ENCODE assay signal across 8 cellular contexts in genomic region chr9:128218518-128219389, GRCh38. TPM values are rescaled to one million over a fixed set of nuclear protein-coding genes. Genes with fewer than 3 reads are reported as not detected.
DNase-seq lines count a peak whose midpoint lies in the region; ATAC-seq, FAIRE-seq and TF ChIP-seq lines count a peak whose summit lies in the region.

No MANE protein-coding gene starts in this region.

- H3K36me3 ChIP-seq in DOHH2 (ENCODE audit: control insufficient read depth, low read length) (no peaks in the 10 kb centered on the region), keratinocyte (ENCODE audit: control insufficient read depth in 2 of 2, extremely low read depth in 1 of 2, insufficient read depth in 2 of 2, low read length in 2 of 2) (no peaks in the 10 kb centered on the region)

- peak overlapping the region; percentile 94 for H2AFZ ChIP-seq in keratinocyte (ENCODE audit: control insufficient read depth, low read length)

- peak overlapping the region; percentile 59 for H3K4me3 ChIP-seq in DOHH2 (ENCODE audit: low read length)
- H3K4me3 ChIP-seq in keratinocyte (ENCODE audit: control insufficient read depth in 2 of 3, extremely low read depth in 1 of 3, insufficient read depth in 2 of 3, low read depth in 1 of 3, low read length in 3 of 3): peak overlapping the region; percentile 16 to 72 (median 58)

- H3K4me1 Mint-ChIP-seq in central memory CD8-positive, alpha-beta T cell: peaks cover 13% of the 10 kb centered on the region

- no peaks in the 10 kb centered on the region for H3F3A ChIP-seq in DOHH2 (ENCODE audit: control insufficient read depth, insufficient read depth)

- TF ChIP-seq CTCF in DOHH2 (IDR thresholded peaks at IDR 0.05; ENCODE audit: low read depth, low read length, poor library complexity, severe bottlenecking): no peak
- no peak for TF ChIP-seq CTCF in keratinocyte (optimal IDR thresholded peaks at IDR 0.05 in 1 of 3, IDR thresholded peaks at IDR 0.05 in 1 of 3, conservative IDR thresholded peaks at IDR 0.05 in 1 of 3; ENCODE audit: extremely low read depth in 1 of 3, insufficient read depth in 2 of 3, low read length in 3 of 3)

- H3K4me3 Mint-ChIP-seq in central memory CD8-positive, alpha-beta T cell: peak overlapping the region; percentile 79

- H3K4me2 ChIP-seq in DOHH2 (ENCODE audit: low read length) (peak overlapping the region; percentile 63), keratinocyte (ENCODE audit: control insufficient read depth, extremely low read depth, insufficient read depth, low read depth, low read length) (peak overlapping the region; percentile 92)

- no peaks in the 10 kb centered on the region for H3K9me3 Mint-ChIP-seq in central memory CD8-positive, alpha-beta T cell

- DNase-seq in NAMALWA (ENCODE audit: low spot score) (peak; percentile 98), keratinocyte (ENCODE audit: low read depth, low spot score) (peak; percentile 85), NCI-H510A (lab: John Stamatoyannopoulos, UW) (no peak)
- peak; percentile 95 for DNase-seq in activated CD4-positive, CD25-positive, alpha-beta regulatory T cell treated with anti-CD3 and anti-CD28 coated beads, Interleukin-2, amount 50 U/mL, for 72 hours
- DNase-seq in central memory CD8-positive, alpha-beta T cell (ENCODE audit: low spot score in 2 of 2): peak; percentile 84 to 86
- peak; percentile 76 to 88 for DNase-seq in stimulated activated CD4-positive, alpha-beta T cell treated with anti-CD3 and anti-CD28 coated beads, Interleukin-15, amount 100 ng/mL, for 1 hour (ENCODE audit: low read depth in 1 of 2, low spot score in 1 of 2)

- dilution Hi-C loops in keratinocyte (cut with MboI; ENCODE audit: extremely low pct_ligation_motif_present, low sequenced_read_pairs): no loop called here

- H3K79me2 ChIP-seq in DOHH2 (ENCODE audit: control insufficient read depth, low read length) (no peaks in the 10 kb centered on the region), keratinocyte (ENCODE audit: control insufficient read depth, insufficient read depth, low read length) (no peaks in the 10 kb centered on the region)

- no peaks in the 10 kb centered on the region for H3K9me1 ChIP-seq in keratinocyte (ENCODE audit: control insufficient read depth, extremely low read depth, insufficient read depth, low read length)

- peaks cover 14% of the 10 kb centered on the region for H3K4me1 ChIP-seq in DOHH2 (ENCODE audit: control insufficient read depth, low read length)
- peaks cover 10% of the 10 kb centered on the region for H3K4me1 ChIP-seq in keratinocyte (ENCODE audit: control insufficient read depth, extremely low read depth, insufficient read depth, low read length)

- H3K9me2 ChIP-seq in DOHH2 (replicated peaks; ENCODE audit: control insufficient read depth, low read length): no peaks in the 10 kb centered on the region

- H3K27me3 ChIP-seq in DOHH2 (ENCODE audit: control insufficient read depth, low read length) (peaks cover 19% of the 10 kb centered on the region), keratinocyte (ENCODE audit: control insufficient read depth, extremely low read depth, insufficient read depth, low read length) (peaks cover 3% of the 10 kb centered on the region)

- H3K9me3 ChIP-seq in DOHH2 (ENCODE audit: control insufficient read depth, insufficient read depth, low read length) (no peaks in the 10 kb centered on the region), keratinocyte (ENCODE audit: control insufficient read depth, low read depth, low read length) (no peaks in the 10 kb centered on the region)

- FAIRE-seq in keratinocyte (lab: Jason Lieb, UNC): peak; percentile 81

- peaks cover 4% of the 10 kb centered on the region for H3K36me3 Mint-ChIP-seq in central memory CD8-positive, alpha-beta T cell (ENCODE audit: insufficient read depth)

- H3K9ac ChIP-seq in keratinocyte (ENCODE audit: control insufficient read depth, extremely low read depth, insufficient read depth, low read length): peak overlapping the region; percentile 54

- H3K27ac Mint-ChIP-seq in central memory CD8-positive, alpha-beta T cell (ENCODE audit: low read depth): peak overlapping the region; percentile 39

- peak; percentile 85 for ATAC-seq in GM21825 (IDR thresholded peaks at IDR 0.05; ENCODE audit: unreplicated experiment)
- ATAC-seq in central memory CD8-positive, alpha-beta T cell (replicated peaks; ENCODE audit: extremely low read depth, poor library complexity, severe bottlenecking): peak; percentile 91

- H3K27ac ChIP-seq in DOHH2 (ENCODE audit: low read depth, low read length): no peak overlapping the region
- H3K27ac ChIP-seq in keratinocyte (ENCODE audit: control insufficient read depth, insufficient read depth, low read length): peak overlapping the region; percentile 14

- H4K20me1 ChIP-seq in DOHH2 (ENCODE audit: control insufficient read depth, insufficient read depth, low read depth, low read length) (no peaks in the 10 kb centered on the region), keratinocyte (ENCODE audit: control insufficient read depth, extremely low read depth, insufficient read depth, low read length) (no peaks in the 10 kb centered on the region)

- peaks cover 6% of the 10 kb centered on the region for H3K27me3 Mint-ChIP-seq in central memory CD8-positive, alpha-beta T cell

RNA-seq across cellular contexts. Expression of gene DNM1, which starts 15.6 kb away (rescaled TPM):
- polyA plus RNA-seq in keratinocyte: 0.25 to 0.34 TPM (median 0.31 TPM) in 3 replicates
- polyA plus RNA-seq in keratinocyte (2011; ENCODE audit: low read depth): 1.6 TPM
- polyA plus RNA-seq in keratinocyte (2011; cell fraction: cytosol; rRNA removed): 0.06 and 0.13 TPM in 2 replicates
- 1.1 and 2.1 TPM in 2 replicates for polyA plus RNA-seq in keratinocyte (2011; cell fraction: nucleus; rRNA removed)
- polyA plus RNA-seq in keratinocyte (2012; ENCODE audit: low replicate concordance): 0.60 and 1.5 TPM in 2 replicates
- polyA minus RNA-seq in keratinocyte: 0.59 to 0.96 TPM (median 0.64 TPM) in 3 replicates
- polyA minus RNA-seq in keratinocyte (2011; cell fraction: cytosol; rRNA and poly(A)+ RNA removed): 0.38 TPM
- polyA minus RNA-seq in keratinocyte (2011; cell fraction: nucleus; rRNA and poly(A)+ RNA removed): 0.53 and 0.93 TPM in 2 replicates

RNA-seq across cellular contexts. Expression of gene CIZ1, which starts 27.4 kb away (rescaled TPM):
- polyA plus RNA-seq in keratinocyte: 23.5 to 30.9 TPM (median 28.1 TPM) in 3 replicates
- 102 TPM for polyA plus RNA-seq in keratinocyte (2011; ENCODE audit: low read depth)
- polyA plus RNA-seq in keratinocyte (2011; cell fraction: cytosol; rRNA removed): 24.6 and 44.2 TPM in 2 replicates
- 61.0 and 78.9 TPM in 2 replicates for polyA plus RNA-seq in keratinocyte (2011; cell fraction: nucleus; rRNA removed)
- 68.4 and 90.5 TPM in 2 replicates for polyA plus RNA-seq in keratinocyte (2012; ENCODE audit: low replicate concordance)
- 47.5 to 170 TPM (median 51.2 TPM) in 3 replicates for polyA minus RNA-seq in keratinocyte
- 52.4 TPM for polyA minus RNA-seq in keratinocyte (2011; cell fraction: cytosol; rRNA and poly(A)+ RNA removed)
- polyA minus RNA-seq in keratinocyte (2011; cell fraction: nucleus; rRNA and poly(A)+ RNA removed): 21.5 and 21.9 TPM in 2 replicates

RNA-seq across cellular contexts. Expression of gene GOLGA2, which starts 57.1 kb away (rescaled TPM):
- polyA plus RNA-seq in keratinocyte: 31.9 to 48.8 TPM (median 41.6 TPM) in 3 replicates
- polyA plus RNA-seq in keratinocyte (2011; ENCODE audit: low read depth): 58.0 TPM
- polyA plus RNA-seq in keratinocyte (2011; cell fraction: cytosol; rRNA removed): 33.3 and 34.3 TPM in 2 replicates
- polyA plus RNA-seq in keratinocyte (2011; cell fraction: nucleus; rRNA removed): 107 and 113 TPM in 2 replicates
- polyA plus RNA-seq in keratinocyte (2012; ENCODE audit: low replicate concordance): 47.3 and 51.7 TPM in 2 replicates
- polyA minus RNA-seq in keratinocyte: 15.7 to 35.1 TPM (median 18.3 TPM) in 3 replicates
- 20.0 TPM for polyA minus RNA-seq in keratinocyte (2011; cell fraction: cytosol; rRNA and poly(A)+ RNA removed)
- polyA minus RNA-seq in keratinocyte (2011; cell fraction: nucleus; rRNA and poly(A)+ RNA removed): 37.4 and 60.7 TPM in 2 replicates

RNA-seq across cellular contexts. Expression of gene SWI5, which starts 57.3 kb away (rescaled TPM):
- 35.9 to 39.4 TPM (median 38.4 TPM) in 3 replicates for polyA plus RNA-seq in keratinocyte
- polyA plus RNA-seq in keratinocyte (2011; ENCODE audit: low read depth): 12.2 TPM
- 38.5 and 47.9 TPM in 2 replicates for polyA plus RNA-seq in keratinocyte (2011; cell fraction: cytosol; rRNA removed)
- polyA plus RNA-seq in keratinocyte (2011; cell fraction: nucleus; rRNA removed): 18.9 and 20.7 TPM in 2 replicates
- 24.8 and 28.2 TPM in 2 replicates for polyA plus RNA-seq in keratinocyte (2012; ENCODE audit: low replicate concordance)
- 7.8 to 17.7 TPM (median 13.3 TPM) in 3 replicates for polyA minus RNA-seq in keratinocyte
- polyA minus RNA-seq in keratinocyte (2011; cell fraction: cytosol; rRNA and poly(A)+ RNA removed): 14.6 TPM
- polyA minus RNA-seq in keratinocyte (2011; cell fraction: nucleus; rRNA and poly(A)+ RNA removed): 3.9 and 4.0 TPM in 2 replicates

RNA-seq across cellular contexts. Expression of gene BBLN, which starts 58.7 kb away (rescaled TPM):
- 35.9 to 89.0 TPM (median 50.9 TPM) in 3 replicates for polyA plus RNA-seq in keratinocyte
- 10.4 TPM for polyA plus RNA-seq in keratinocyte (2011; ENCODE audit: low read depth)
- polyA plus RNA-seq in keratinocyte (2011; cell fraction: cytosol; rRNA removed): 52.8 and 158 TPM in 2 replicates
- 24.0 and 27.2 TPM in 2 replicates for polyA plus RNA-seq in keratinocyte (2011; cell fraction: nucleus; rRNA removed)
- 69.5 and 195 TPM in 2 replicates for polyA plus RNA-seq in keratinocyte (2012; ENCODE audit: low replicate concordance)
- polyA minus RNA-seq in keratinocyte: 8.2 to 24.0 TPM (median 11.0 TPM) in 3 replicates
- 158 TPM for polyA minus RNA-seq in keratinocyte (2011; cell fraction: cytosol; rRNA and poly(A)+ RNA removed)
- 15.7 and 17.5 TPM in 2 replicates for polyA minus RNA-seq in keratinocyte (2011; cell fraction: nucleus; rRNA and poly(A)+ RNA removed)
